Comparison of ENCODE assay signal across 1 cellular context in genomic region chr2:142930835-142931398, GRCh38.
TF ChIP-seq lines count a peak whose summit lies in the region.

No MANE protein-coding gene starts in this region.

TF ChIP-seq in K562, 482 proteins besides CTCF, POLR2A, EP300 and RAD21 (continued from another document and continues in another):
- TF ChIP-seq ZBTB12 (CRISPR knock-in tag; IDR thresholded peaks at IDR 0.05) = peak; percentile 94
- no peak for TF ChIP-seq ZNF140 (CRISPR knock-in tag; IDR thresholded peaks at IDR 0.05)
- peak; percentile 74 for TF ChIP-seq POLR2H (tag; IDR thresholded peaks at IDR 0.05; ENCODE audit: low read depth)
- TF ChIP-seq ZNF644 (tag; IDR thresholded peaks at IDR 0.05; ENCODE audit: low read depth) = peak; percentile 55
- peak; percentile 97 for TF ChIP-seq MTA1 (IDR thresholded peaks at IDR 0.05; ENCODE audit: borderline replicate concordance)
- no peak for TF ChIP-seq ZNF655 (CRISPR knock-in tag; IDR thresholded peaks at IDR 0.05)
- TF ChIP-seq SPI1 (IDR thresholded peaks at IDR 0.05; ENCODE audit: borderline replicate concordance, low read depth, low read length) = 0 out of 2 replicates have a peak, but pooled peaks have one; percentile 15
- peak; percentile 63 for TF ChIP-seq MAX (CRISPR knock-in tag; IDR thresholded peaks at IDR 0.05)
- 0 out of 2 replicates have a peak, but pooled peaks have one; percentile 45 for TF ChIP-seq NFRKB (IDR thresholded peaks at IDR 0.05; ENCODE audit: low read depth)
- TF ChIP-seq JUN (IDR thresholded peaks at IDR 0.05; ENCODE audit: borderline replicate concordance, low read depth, low read length) = no peak
- no peak for TF ChIP-seq JUN (CRISPR knock-in tag; IDR thresholded peaks at IDR 0.05; ENCODE audit: borderline replicate concordance)
- TF ChIP-seq ELF1 (tag; IDR thresholded peaks at IDR 0.05) = peak; percentile 92
- TF ChIP-seq ZNF395 (CRISPR knock-in tag; IDR thresholded peaks at IDR 0.05) = peak; percentile 44; the same call in 1 of the 2 replicates
- peak; percentile 21; the same call in 1 of the 2 replicates for TF ChIP-seq CEBPB (tag; IDR thresholded peaks at IDR 0.05)
- no peak for TF ChIP-seq KLF16 (IDR thresholded peaks at IDR 0.05)
- TF ChIP-seq TAF9B (IDR thresholded peaks at IDR 0.05; ENCODE audit: partially characterized antibody) = peak; percentile 28
- peak; percentile 68 for TF ChIP-seq CREB3 (tag; conservative IDR thresholded peaks at IDR 0.05; ENCODE audit: low read depth)
- peak; percentile 61 for TF ChIP-seq CXXC5 (CRISPR knock-in tag; IDR thresholded peaks at IDR 0.05)
- peak; percentile 39 to 54; a peak in 2 of 4 replicates for TF ChIP-seq NRF1 (conservative IDR thresholded peaks at IDR 0.05 in 1 of 2, IDR thresholded peaks at IDR 0.05 in 1 of 2)
- TF ChIP-seq TBL1XR1 (IDR thresholded peaks at IDR 0.05; ENCODE audit: low read length in 2 of 2) = 0 out of 4 replicates have a peak, but pooled peaks of 1 of the 2 experiments have one; percentile 44
- no peak for TF ChIP-seq NR2C1 (IDR thresholded peaks at IDR 0.05)
- peak; percentile 39 for TF ChIP-seq NR2C1 (tag; IDR thresholded peaks at IDR 0.05)
- TF ChIP-seq ZNF445 (CRISPR knock-in tag; IDR thresholded peaks at IDR 0.05; ENCODE audit: low read depth) = peak; percentile 14; the same call in 1 of the 2 replicates
- 0 out of 3 replicates have a peak, but pooled peaks of 1 of the 2 experiments have one; percentile 21 for TF ChIP-seq CBX3 (IDR thresholded peaks at IDR 0.05; ENCODE audit: borderline replicate concordance in 1 of 2, low read length in 2 of 2)
- peak; percentile 77 for TF ChIP-seq GTF2E2 (tag; IDR thresholded peaks at IDR 0.05)
- peak; percentile 58; the same call in 1 of the 2 replicates for TF ChIP-seq MGA (IDR thresholded peaks at IDR 0.05)
- no peak for TF ChIP-seq ZNF76 (CRISPR knock-in tag; IDR thresholded peaks at IDR 0.05; ENCODE audit: borderline replicate concordance)
- peak in 1 of 2 experiments; percentile 83; a peak in 2 of 4 replicates for TF ChIP-seq ZNF639 (CRISPR knock-in tag; conservative IDR thresholded peaks at IDR 0.05 in 1 of 2, IDR thresholded peaks at IDR 0.05 in 1 of 2)
- no peak for TF ChIP-seq HDGF (IDR thresholded peaks at IDR 0.05)
- TF ChIP-seq ATF1 (CRISPR knock-in tag; IDR thresholded peaks at IDR 0.05) = peak; percentile 84
- TF ChIP-seq ATF1 (tag; IDR thresholded peaks at IDR 0.05) = peak; percentile 97
- no peak for TF ChIP-seq IRF9 (tag; IDR thresholded peaks at IDR 0.05)
- TF ChIP-seq SRSF1 (IDR thresholded peaks at IDR 0.05; ENCODE audit: low read depth, low read length) = no peak
- no peak for TF ChIP-seq ZNF143 (CRISPR knock-in tag; IDR thresholded peaks at IDR 0.05)
- no peak for TF ChIP-seq E2F5 (CRISPR knock-in tag; IDR thresholded peaks at IDR 0.05)
- TF ChIP-seq JUND (IDR thresholded peaks at IDR 0.05; ENCODE audit: borderline replicate concordance, low read depth, low read length) = peak; percentile 45; the same call in 1 of the 2 replicates
- no peak for TF ChIP-seq JUND (tag; IDR thresholded peaks at IDR 0.05; ENCODE audit: borderline replicate concordance, low read depth, low read length)
- peak; percentile 60; the same call in 1 of the 2 replicates for TF ChIP-seq CREB3L1 (IDR thresholded peaks at IDR 0.05; ENCODE audit: borderline replicate concordance, low read depth)
- TF ChIP-seq SNRNP70 (optimal IDR thresholded peaks at IDR 0.05; ENCODE audit: low read depth, low read length) = no peak
